ENCODE assay signal across 1 cellular context in genomic region chr19:2610637-2611482, GRCh38.
TF ChIP-seq lines count a peak whose summit lies in the region.

No MANE protein-coding gene starts in this region.

TF ChIP-seq in HEK293, 187 proteins besides CTCF, POLR2A, EP300 and RAD21 (continued from another document):
- TF ChIP-seq ZNF280D (tag by site-specific recombination; IDR thresholded peaks at IDR 0.05) (no peak), REST (tag by site-specific recombination; IDR thresholded peaks at IDR 0.05) (0 out of 2 replicates have a peak, but pooled peaks have one; percentile 26), ZNF324 (tag by site-specific recombination; IDR thresholded peaks at IDR 0.05) (peak; percentile 55; the same call in 1 of the 2 replicates), PRDM10 (tag by site-specific recombination; IDR thresholded peaks at IDR 0.05) (peak; percentile 32; the same call in 1 of the 2 replicates), ZFP69B (tag by site-specific recombination; IDR thresholded peaks at IDR 0.05) (peak; percentile 96), ZNF76 (tag by site-specific recombination; IDR thresholded peaks at IDR 0.05; ENCODE audit: borderline replicate concordance, low read depth) (peak; percentile 83), ZBTB6 (tag by site-specific recombination; IDR thresholded peaks at IDR 0.05) (peak; percentile 94), PRDM6 (tag by site-specific recombination; IDR thresholded peaks at IDR 0.05) (no peak), ZNF48 (tag by site-specific recombination; IDR thresholded peaks at IDR 0.05) (no peak), HOXC10 (CRISPR knock-in tag; IDR thresholded peaks at IDR 0.05) (no peak), REPIN1 (tag by site-specific recombination; IDR thresholded peaks at IDR 0.05; ENCODE audit: low read depth) (no peak), ZNF692 (tag by site-specific recombination; IDR thresholded peaks at IDR 0.05) (peak; percentile 97), ZEB2 (tag by site-specific recombination; IDR thresholded peaks at IDR 0.05) (peak; percentile 87), ZNF2 (tag by site-specific recombination; IDR thresholded peaks at IDR 0.05) (peak; percentile 74), ZBTB20 (tag by site-specific recombination; IDR thresholded peaks at IDR 0.05) (peak; percentile 87), ZNF677 (tag by site-specific recombination; IDR thresholded peaks at IDR 0.05) (no peak), ZNF169 (tag by site-specific recombination; IDR thresholded peaks at IDR 0.05) (no peak), ZSCAN30 (tag by site-specific recombination; IDR thresholded peaks at IDR 0.05) (peak; percentile 82), MZF1 (tag by site-specific recombination; IDR thresholded peaks at IDR 0.05; ENCODE audit: borderline replicate concordance) (no peak), ZNF24 (tag by site-specific recombination; IDR thresholded peaks at IDR 0.05) (peak; percentile 52; the same call in 1 of the 2 replicates), ZNF561 (tag by site-specific recombination; IDR thresholded peaks at IDR 0.05; ENCODE audit: borderline replicate concordance) (peak; percentile 72; the same call in 1 of the 2 replicates), GLIS1 (tag by site-specific recombination; IDR thresholded peaks at IDR 0.05) (peak; percentile 59; the same call in 1 of the 2 replicates), ZBTB17 (tag by site-specific recombination; IDR thresholded peaks at IDR 0.05) (peak; percentile 48; the same call in 1 of the 2 replicates), ZNF335 (tag by site-specific recombination; conservative IDR thresholded peaks at IDR 0.05) (peak; percentile 87), PATZ1 (tag by site-specific recombination; IDR thresholded peaks at IDR 0.05) (peak; percentile 53), ZBTB26 (tag by site-specific recombination; optimal IDR thresholded peaks at IDR 0.05) (peak; percentile 46), ZSCAN5A (tag by site-specific recombination; IDR thresholded peaks at IDR 0.05) (no peak), ZNF654 (tag by site-specific recombination; IDR thresholded peaks at IDR 0.05; ENCODE audit: low read depth) (peak; percentile 97)
